Comparison of ENCODE assay signal across 8 cellular contexts in the genomic region with DNA sequence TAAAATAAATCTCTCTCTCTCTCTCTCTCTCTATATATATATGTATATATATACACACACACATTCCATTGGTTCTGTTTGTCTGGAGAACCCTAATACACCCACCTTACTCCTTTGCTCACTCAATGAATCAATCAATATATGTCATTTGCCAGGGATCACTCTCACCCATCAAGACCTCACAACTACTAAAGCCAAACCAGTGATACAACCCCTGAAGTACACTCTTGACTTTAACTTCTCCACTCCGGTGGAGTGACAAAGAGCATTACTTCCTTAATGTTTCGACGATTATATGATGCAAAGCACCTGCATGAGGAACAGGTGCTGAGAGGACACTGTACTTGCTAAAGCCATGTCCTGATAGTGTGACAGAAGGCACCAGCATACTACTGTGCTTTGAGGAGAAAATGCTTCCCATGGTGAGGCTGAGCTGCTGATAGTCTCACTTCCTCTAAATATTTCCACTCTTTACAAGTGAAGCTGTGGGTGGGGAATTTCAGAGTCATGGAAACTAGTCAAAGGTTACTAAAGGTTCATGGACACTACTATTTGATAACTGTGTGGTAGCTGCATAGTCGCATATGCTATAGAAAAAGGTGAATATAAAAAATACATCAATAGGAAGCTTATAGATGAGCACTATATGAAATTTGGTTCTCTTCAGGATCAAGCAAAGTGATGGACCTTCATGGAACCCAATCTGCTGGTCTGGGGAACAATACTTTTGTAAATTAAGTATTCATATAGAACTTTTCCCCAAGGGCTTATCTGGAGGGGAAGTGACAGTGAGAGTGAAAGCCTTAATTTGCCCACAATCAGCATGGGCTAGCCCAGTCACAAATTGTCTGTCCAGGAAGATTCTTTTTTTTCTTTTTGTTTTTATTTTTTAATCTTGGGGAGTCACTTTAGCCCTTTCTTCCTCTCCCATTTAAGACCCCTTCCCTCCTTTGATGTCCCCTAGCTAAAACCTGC.
A peak's percentile ranks its signal among the peaks of the same experiment; 100 is the strongest.
DNase-seq lines count a peak whose midpoint lies in the region; ATAC-seq and TF ChIP-seq lines count a peak whose summit lies in the region.

No MANE protein-coding gene starts in this region.

- H3K27me3 ChIP-seq in breast epithelium: no peaks in the 10 kb centered on the region

- no peak overlapping the region for H3K27ac ChIP-seq in RWPE1
- no peak overlapping the region for H3K27ac ChIP-seq in breast epithelium

- no peaks in the 10 kb centered on the region for H3K27me3 Mint-ChIP-seq in T-cell
- no peaks in the 10 kb centered on the region for H3K27me3 Mint-ChIP-seq in WTC11 (ENCODE audit: low read depth)

- H3K4me1 ChIP-seq in breast epithelium: no peaks in the 10 kb centered on the region

- CTCF ChIA-PET in T-cell (lab: Charles Lee) (no interaction called here), WTC11 (lab: Charles Lee) (no interaction called here), RWPE1 (lab: Yijun Ruan, JAX) (no interaction called here)

- peaks cover 0 to 6% (median 0%) of the 10 kb centered on the region in 3 donors for H3K9me3 Mint-ChIP-seq in T-cell
- peaks cover 38% of the 10 kb centered on the region for H3K9me3 Mint-ChIP-seq in WTC11

- TF ChIP-seq POLR2A in breast epithelium (IDR thresholded peaks at IDR 0.05): no peak

- peak; percentile 86 for ATAC-seq in HG02970 (IDR thresholded peaks at IDR 0.05; ENCODE audit: low FRiP score, unreplicated experiment)
- peak in 1 of 4 experiments; percentile 40 for ATAC-seq in T-cell (replicated peaks in 1 of 4)
- ATAC-seq in WTC11: no peak

- no peaks in the 10 kb centered on the region for H3K9me3 ChIP-seq in breast epithelium

- no peak overlapping the region for H3K4me3 ChIP-seq in breast epithelium

- H3K4me3 Mint-ChIP-seq in T-cell: peak overlapping the region in 1 of 3 donors; percentile 27
- H3K4me3 Mint-ChIP-seq in WTC11: no peak overlapping the region

- DNase-seq in activated T-cell treated with anti-CD3 and anti-CD28 coated beads for 24 hours (ENCODE audit: low read depth) (peak; percentile 48), T-cell (peak in 1 of 34 experiments; percentile 16), WTC11 (ENCODE audit: low spot score) (no peak), RWPE1 (ENCODE audit: low spot score) (no peak), breast epithelium (ENCODE audit: low spot score in 2 of 2) (no peak)
- DNase-seq in activated T-cell treated with anti-CD3 and anti-CD28 coated beads, Interleukin-2, amount 50 U/mL, for 1 hour: no peak
- DNase-seq in stimulated activated CD4-positive, alpha-beta T cell treated with anti-CD3 and anti-CD28 coated beads, TNF-alpha, amount 100 ng/mL, for 24 hours (ENCODE audit: low read depth in 3 of 3): peak in 2 of 3 experiments; percentile 19 to 51

- H3K36me3 Mint-ChIP-seq in T-cell (peaks cover 55% of the 10 kb centered on the region), WTC11 (peaks cover 15% of the 10 kb centered on the region)

- H3K4me1 Mint-ChIP-seq in T-cell (peaks cover 68 to 76% (median 75%) of the 10 kb centered on the region in 3 donors), WTC11 (peaks cover 8% of the 10 kb centered on the region)

- no peaks in the 10 kb centered on the region for H3K36me3 ChIP-seq in breast epithelium

- intact Hi-C loops in breast epithelium (cut with DNase I; ENCODE audit: low total_unique reads): no loop called here

- peak overlapping the region; percentile 60 to 62 for H3K27ac Mint-ChIP-seq in T-cell
- no peak overlapping the region for H3K27ac Mint-ChIP-seq in WTC11

- POLR2A ChIA-PET in T-cell (lab: Charles Lee): interaction anchor here (0.6 to 1.1 kb wide), 2 partner anchors 9 to 44 kb away, joined by 3 to 4 read pairs; no protein-coding TSS in a partner anchor
- POLR2A ChIA-PET in WTC11 (lab: Charles Lee): no interaction called here
- POLR2A ChIA-PET in RWPE1 (lab: Yijun Ruan, JAX; ENCODE audit: low non-redundant PET): no interaction called here

- TF ChIP-seq CTCF in WTC11 (IDR thresholded peaks at IDR 0.05) (no peak), RWPE1 (conservative IDR thresholded peaks at IDR 0.05; ENCODE audit: low read depth) (no peak), breast epithelium (IDR thresholded peaks at IDR 0.05) (no peak)

TF ChIP-seq in WTC11, 78 proteins besides CTCF, POLR2A, EP300 and RAD21 (continues in another document):
- TF ChIP-seq, protein P1, sequence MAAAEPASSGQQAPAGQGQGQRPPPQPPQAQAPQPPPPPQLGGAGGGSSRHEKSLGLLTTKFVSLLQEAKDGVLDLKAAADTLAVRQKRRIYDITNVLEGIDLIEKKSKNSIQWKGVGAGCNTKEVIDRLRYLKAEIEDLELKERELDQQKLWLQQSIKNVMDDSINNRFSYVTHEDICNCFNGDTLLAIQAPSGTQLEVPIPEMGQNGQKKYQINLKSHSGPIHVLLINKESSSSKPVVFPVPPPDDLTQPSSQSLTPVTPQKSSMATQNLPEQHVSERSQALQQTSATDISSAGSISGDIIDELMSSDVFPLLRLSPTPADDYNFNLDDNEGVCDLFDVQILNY (CRISPR knock-in tag; IDR thresholded peaks at IDR 0.05): no peak
- TF ChIP-seq, protein P2, sequence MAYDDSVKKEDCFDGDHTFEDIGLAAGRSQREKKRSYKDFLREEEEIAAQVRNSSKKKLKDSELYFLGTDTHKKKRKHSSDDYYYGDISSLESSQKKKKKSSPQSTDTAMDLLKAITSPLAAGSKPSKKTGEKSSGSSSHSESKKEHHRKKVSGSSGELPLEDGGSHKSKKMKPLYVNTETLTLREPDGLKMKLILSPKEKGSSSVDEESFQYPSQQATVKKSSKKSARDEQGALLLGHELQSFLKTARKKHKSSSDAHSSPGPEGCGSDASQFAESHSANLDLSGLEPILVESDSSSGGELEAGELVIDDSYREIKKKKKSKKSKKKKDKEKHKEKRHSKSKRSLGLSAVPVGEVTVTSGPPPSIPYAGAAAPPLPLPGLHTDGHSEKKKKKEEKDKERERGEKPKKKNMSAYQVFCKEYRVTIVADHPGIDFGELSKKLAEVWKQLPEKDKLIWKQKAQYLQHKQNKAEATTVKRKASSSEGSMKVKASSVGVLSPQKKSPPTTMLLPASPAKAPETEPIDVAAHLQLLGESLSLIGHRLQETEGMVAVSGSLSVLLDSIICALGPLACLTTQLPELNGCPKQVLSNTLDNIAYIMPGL (CRISPR knock-in tag; IDR thresholded peaks at IDR 0.05): no peak
- TF ChIP-seq NR3C1 (CRISPR knock-in tag; conservative IDR thresholded peaks at IDR 0.05; ENCODE audit: low read depth) (no peak), FOXJ3 (CRISPR knock-in tag; IDR thresholded peaks at IDR 0.05; ENCODE audit: borderline replicate concordance) (no peak), SOX15 (CRISPR knock-in tag; IDR thresholded peaks at IDR 0.05) (no peak), ZBTB21 (CRISPR knock-in tag; IDR thresholded peaks at IDR 0.05; ENCODE audit: borderline replicate concordance) (no peak), GRHL2 (CRISPR knock-in tag; IDR thresholded peaks at IDR 0.05; ENCODE audit: insufficient replicate concordance, severe bottlenecking) (no peak), STAT6 (CRISPR knock-in tag; conservative IDR thresholded peaks at IDR 0.05; ENCODE audit: low read depth) (no peak), ZNF263 (CRISPR knock-in tag; IDR thresholded peaks at IDR 0.05; ENCODE audit: low read depth) (no peak), ZNF423 (CRISPR knock-in tag; IDR thresholded peaks at IDR 0.05) (no peak), ZNF512 (CRISPR knock-in tag; IDR thresholded peaks at IDR 0.05; ENCODE audit: borderline replicate concordance) (no peak)
- TF ChIP-seq, protein P3, sequence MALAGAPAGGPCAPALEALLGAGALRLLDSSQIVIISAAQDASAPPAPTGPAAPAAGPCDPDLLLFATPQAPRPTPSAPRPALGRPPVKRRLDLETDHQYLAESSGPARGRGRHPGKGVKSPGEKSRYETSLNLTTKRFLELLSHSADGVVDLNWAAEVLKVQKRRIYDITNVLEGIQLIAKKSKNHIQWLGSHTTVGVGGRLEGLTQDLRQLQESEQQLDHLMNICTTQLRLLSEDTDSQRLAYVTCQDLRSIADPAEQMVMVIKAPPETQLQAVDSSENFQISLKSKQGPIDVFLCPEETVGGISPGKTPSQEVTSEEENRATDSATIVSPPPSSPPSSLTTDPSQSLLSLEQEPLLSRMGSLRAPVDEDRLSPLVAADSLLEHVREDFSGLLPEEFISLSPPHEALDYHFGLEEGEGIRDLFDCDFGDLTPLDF (CRISPR knock-in tag; IDR thresholded peaks at IDR 0.05): no peak

Comparison
In these comparisons a context has a peak if more than half of its experiments do, and no peak if none do; other contexts are left out.
1. DNase-seq: peak in activated T-cell treated with anti-CD3 and anti-CD28 coated beads for 24 hours (single experiment) and stimulated activated CD4-positive, alpha-beta T cell treated with anti-CD3 and anti-CD28 coated beads, TNF-alpha, amount 100 ng/mL, for 24 hours (2 of 3); none in activated T-cell treated with anti-CD3 and anti-CD28 coated beads, Interleukin-2, amount 50 U/mL, for 1 hour (single experiment), WTC11 (single experiment), RWPE1 (single experiment) and breast epithelium (0 of 2).
2. POLR2A ChIA-PET loops: an anchor here in T-cell (0.6 to 1.1 kb wide); none called in WTC11 and RWPE1.